18 cellular contexts compared by ENCODE assay signal in the genomic region with DNA sequence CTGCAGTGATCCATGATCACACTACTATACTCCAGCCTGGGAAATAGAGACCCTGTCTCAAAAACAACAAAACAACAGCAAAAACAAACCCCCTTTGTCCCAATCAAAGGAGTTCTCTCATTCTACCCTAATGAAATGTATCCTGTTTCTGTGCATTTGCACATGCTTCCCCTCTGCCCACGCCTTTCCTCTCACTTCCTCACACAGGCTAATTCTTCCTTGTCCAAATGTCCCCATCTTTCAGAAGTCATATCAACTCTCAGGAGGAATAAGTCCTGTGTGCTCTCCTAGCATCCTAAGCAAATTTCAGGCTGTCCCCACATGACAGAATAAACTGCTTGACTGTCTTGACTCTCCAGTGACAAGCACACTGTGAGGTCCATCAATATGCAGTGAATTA. TPM values are rescaled to one million over a fixed set of nuclear protein-coding genes. Genes with fewer than 3 reads are reported as not detected.
DNase-seq lines count a peak whose midpoint lies in the region; ATAC-seq, FAIRE-seq and TF ChIP-seq lines count a peak whose summit lies in the region.
"Had no signal": no experiment of that assay in that cellular context is flagged by ENCODE, and none has a peak within 500 bp of the region (broad histone marks: within the 10 kb centered on the region; RNA-seq: fewer than 3 reads in every experiment).

No MANE protein-coding gene starts in this region.

- H3K9ac ChIP-seq in neural progenitor cell, result no peak overlapping the region

- ATAC-seq in activated CD4-positive, CD25-positive, alpha-beta regulatory T cell treated with anti-CD3 and anti-CD28 coated beads, Interleukin-2, amount 50 U/mL, for 24 hours, result no peak
- ATAC-seq in activated naive CD4-positive, alpha-beta T cell treated with anti-CD3 and anti-CD28 coated beads, Interleukin-2, amount 50 U/mL, for 72 hours, result no peak
- no peak for ATAC-seq in HG02840 (IDR thresholded peaks at IDR 0.05; ENCODE audit: low FRiP score, unreplicated experiment)

- no peak for TF ChIP-seq POLR2A in GM12891 (IDR thresholded peaks at IDR 0.05; ENCODE audit: low read depth, low read length)

- peaks cover 19% of the 10 kb centered on the region for H3F3A ChIP-seq in neural progenitor cell (ENCODE audit: low read depth)

- DNase-seq in GM12891 (ENCODE audit: insufficient read length, low spot score) (no peak), MV-4-11 (lab: John Stamatoyannopoulos, UW) (peak; percentile 4), neural progenitor cell (ENCODE audit: low spot score) (no peak), osteocyte (ENCODE audit: extremely low spot score, unreplicated experiment) (no peak)
- no peak for DNase-seq in activated naive CD4-positive, alpha-beta T cell treated with anti-CD3 and anti-CD28 coated beads, Interleukin-2, amount 50 U/mL, for 72 hours (ENCODE audit: low spot score in 2 of 2)
- DNase-seq: AML-193, DMS79, Kasumi-1, NCI-H1048, NCI-H1417 treated with DMSO at 0.1 percent for 48 hours, NCI-H1930, NCI-H748 treated with DMSO at 0.1 percent for 48 hours, Peyer's patch had no signal

- peak overlapping the region; percentile 45 for H2AFZ ChIP-seq in neural progenitor cell (replicated peaks)

- H3K4me2 ChIP-seq in neural progenitor cell, result no peak overlapping the region

- peaks cover 56% of the 10 kb centered on the region for H3K4me1 Mint-ChIP-seq in dendritic cell treated with granulocyte-macrophage colony-stimulating factor and Interleukin-4, amounts not matched to agents 40 ng/mL and 50 ng/mL, for 4 days (ENCODE audit: low read depth)
- H3K4me1 Mint-ChIP-seq in neural progenitor cell, result no peaks in the 10 kb centered on the region
- H3K4me1 Mint-ChIP-seq in osteocyte (ENCODE audit: unreplicated experiment), result peaks cover 8% of the 10 kb centered on the region

- TF ChIP-seq CTCF in neural progenitor cell (IDR thresholded peaks at IDR 0.05) (no peak), osteocyte (IDR thresholded peaks at IDR 0.05) (no peak)

- intact Hi-C loops in dendritic cell treated with granulocyte-macrophage colony-stimulating factor and Interleukin-4, amounts not matched to agents 40 ng/mL and 50 ng/mL, for 4 days (cut with micrococcal nuclease), result no loop called here

- no peaks in the 10 kb centered on the region for H3K9me3 ChIP-seq in neural progenitor cell (ENCODE audit: low read depth)
- H3K9me3 ChIP-seq: Peyer's patch had no signal

- no peaks in the 10 kb centered on the region for H4K20me1 ChIP-seq in neural progenitor cell (ENCODE audit: low read depth)

- H3K4me1 ChIP-seq in neural progenitor cell, result peaks cover 28% of the 10 kb centered on the region

- H3K27ac ChIP-seq in neural progenitor cell, result no peak overlapping the region
- H3K27ac ChIP-seq: C4-2B, Peyer's patch had no signal

- H3K36me3 Mint-ChIP-seq in dendritic cell treated with granulocyte-macrophage colony-stimulating factor and Interleukin-4, amounts not matched to agents 40 ng/mL and 50 ng/mL, for 4 days (ENCODE audit: low read depth), result no peaks in the 10 kb centered on the region
- H3K36me3 Mint-ChIP-seq in neural progenitor cell, result no peaks in the 10 kb centered on the region
- H3K36me3 Mint-ChIP-seq in osteocyte (ENCODE audit: unreplicated experiment), result no peaks in the 10 kb centered on the region
- H3K36me3 Mint-ChIP-seq in activated naive CD4-positive, alpha-beta T cell treated with anti-CD3 and anti-CD28 coated beads, Interleukin-2, amount 50 U/mL, for 72 hours, result no peaks in the 10 kb centered on the region

- no peak overlapping the region for H3K4me3 Mint-ChIP-seq in dendritic cell treated with granulocyte-macrophage colony-stimulating factor and Interleukin-4, amounts not matched to agents 40 ng/mL and 50 ng/mL, for 4 days
- H3K4me3 Mint-ChIP-seq in neural progenitor cell, result no peak overlapping the region
- no peak overlapping the region for H3K4me3 Mint-ChIP-seq in osteocyte (ENCODE audit: unreplicated experiment)

- H3K79me2 ChIP-seq in neural progenitor cell (ENCODE audit: low read depth), result no peaks in the 10 kb centered on the region

- no peak overlapping the region for H3K4me3 ChIP-seq in neural progenitor cell
- H3K4me3 ChIP-seq: Peyer's patch had no signal

- peak overlapping the region; percentile 78 for H3K27ac Mint-ChIP-seq in dendritic cell treated with granulocyte-macrophage colony-stimulating factor and Interleukin-4, amounts not matched to agents 40 ng/mL and 50 ng/mL, for 4 days
- H3K27ac Mint-ChIP-seq in neural progenitor cell, result no peak overlapping the region
- H3K27ac Mint-ChIP-seq in osteocyte (ENCODE audit: unreplicated experiment), result no peak overlapping the region
- peak overlapping the region in 1 of 2 donors; percentile 60 for H3K27ac Mint-ChIP-seq in activated naive CD4-positive, alpha-beta T cell treated with anti-CD3 and anti-CD28 coated beads, Interleukin-2, amount 50 U/mL, for 72 hours

- H3K36me3 ChIP-seq in neural progenitor cell, result no peaks in the 10 kb centered on the region
- H3K36me3 ChIP-seq: Peyer's patch had no signal

- peaks cover 3% of the 10 kb centered on the region for H3K27me3 Mint-ChIP-seq in dendritic cell treated with granulocyte-macrophage colony-stimulating factor and Interleukin-4, amounts not matched to agents 40 ng/mL and 50 ng/mL, for 4 days
- H3K27me3 Mint-ChIP-seq in neural progenitor cell (ENCODE audit: insufficient read depth, low read depth) (peaks cover 3% of the 10 kb centered on the region), osteocyte (ENCODE audit: unreplicated experiment) (no peaks in the 10 kb centered on the region)

- no peaks in the 10 kb centered on the region for H3K9me3 Mint-ChIP-seq in dendritic cell treated with granulocyte-macrophage colony-stimulating factor and Interleukin-4, amounts not matched to agents 40 ng/mL and 50 ng/mL, for 4 days
- no peaks in the 10 kb centered on the region for H3K9me3 Mint-ChIP-seq in neural progenitor cell
- no peaks in the 10 kb centered on the region for H3K9me3 Mint-ChIP-seq in osteocyte (ENCODE audit: unreplicated experiment)
- peaks cover 0 to 6% of the 10 kb centered on the region in 2 donors for H3K9me3 Mint-ChIP-seq in activated naive CD4-positive, alpha-beta T cell treated with anti-CD3 and anti-CD28 coated beads, Interleukin-2, amount 50 U/mL, for 72 hours

- peak; percentile 50 for FAIRE-seq in GM12891 (lab: Jason Lieb, UNC)
- FAIRE-seq: H54 had no signal

- H3K27me3 ChIP-seq in neural progenitor cell, result no peaks in the 10 kb centered on the region
- H3K27me3 ChIP-seq: Peyer's patch had no signal

TF ChIP-seq in GM12891, 5 proteins besides CTCF, POLR2A, EP300 and RAD21:
- TF ChIP-seq TAF1 (IDR thresholded peaks at IDR 0.05; ENCODE audit: low read depth, low read length) (no peak), PAX5 (IDR thresholded peaks at IDR 0.05; ENCODE audit: insufficient read depth, low read length, severe bottlenecking) (no peak), SPI1 (IDR thresholded peaks at IDR 0.05; ENCODE audit: low read depth, low read length) (peak; percentile 93), POU2F2 (IDR thresholded peaks at IDR 0.05; ENCODE audit: low read depth, low read length) (no peak), POLR2AphosphoS5 (IDR thresholded peaks at IDR 0.05; ENCODE audit: low read depth, low read length) (no peak)

RNA-seq across cellular contexts. Expression of a gene that starts 8.1 kb away (rescaled TPM):
- polyA plus RNA-seq in GM12891 (2012; ENCODE audit: low read depth, missing spikeins), result 14.9 TPM
- total RNA-seq in neural progenitor cell (ENCODE audit: low replicate concordance), result 30.7 and 32.6 TPM in 2 replicates
- 42.0 and 45.5 TPM in 2 replicates for total RNA-seq in osteocyte
- 10 to 100 TPM in 1 of 2 donors, 1 to 10 TPM in 1; 3.5 to 13.5 TPM for total RNA-seq in activated naive CD4-positive, alpha-beta T cell treated with anti-CD3 and anti-CD28 coated beads, Interleukin-2, amount 50 U/mL, for 72 hours
